In genomic region chr17:82978765-82979349, GRCh38 we compare ENCODE assay signal across 14 cellular contexts.
A peak's percentile ranks its signal among the peaks of the same experiment; 100 is the strongest.
DNase-seq lines count a peak whose midpoint lies in the region; ATAC-seq, FAIRE-seq and TF ChIP-seq lines count a peak whose summit lies in the region.
"Had no signal": no experiment of that assay in that cellular context is flagged by ENCODE, and none has a peak within 500 bp of the region (broad histone marks: within the 10 kb centered on the region; RNA-seq: fewer than 3 reads in every experiment).

No MANE protein-coding gene starts in this region.

- H3K9me3 Mint-ChIP-seq in activated naive CD4-positive, alpha-beta T cell treated with anti-CD3 and anti-CD28 coated beads for 36 hours, result no peaks in the 10 kb centered on the region
- peaks cover 2% of the 10 kb centered on the region in 2 donors for H3K9me3 Mint-ChIP-seq in stimulated activated naive B cell treated with anti-CD40 and anti-IgM and Interleukin-4, amounts not matched to agents 10 μg/mL and 1 μg/mL and 100 μg/mL, for 72 hours

- BruUV-seq in GM12878 (replicated peaks; lab: Mats Ljungman, UMichigan), result no TSS peak

- H3K9me3 ChIP-seq in GM12878 (replicated peaks; ENCODE audit: control insufficient read depth, insufficient read depth, low read length), result no peaks in the 10 kb centered on the region
- H3K9me3 ChIP-seq: thoracic aorta had no signal

- H3K9ac ChIP-seq in GM12878 (ENCODE audit: control insufficient read depth, insufficient read depth, low read length), result no peak overlapping the region

- H3K36me3 ChIP-seq in GM12878 (ENCODE audit: control insufficient read depth in 2 of 2, insufficient read depth in 2 of 2, low read length in 1 of 2), result no peaks in the 10 kb centered on the region
- H3K36me3 ChIP-seq: thoracic aorta had no signal

- POLR2A ChIA-PET in GM12878 (lab: Charles Lee), result interaction anchor here (1.1 kb wide), 1 partner anchor 220 kb away, joined by 4 read pairs; no protein-coding TSS in a partner anchor

- peak; percentile 79 for FAIRE-seq in GM12878 (lab: Jason Lieb, UNC)
- FAIRE-seq: islet of Langerhans had no signal

- in situ Hi-C loops in GM12878 (cut with MboI), result no loop called here

- peaks cover 17% of the 10 kb centered on the region for H3K4me1 Mint-ChIP-seq in activated naive CD4-positive, alpha-beta T cell treated with anti-CD3 and anti-CD28 coated beads for 36 hours (ENCODE audit: low read depth)
- H3K4me1 Mint-ChIP-seq in stimulated activated naive B cell treated with anti-CD40 and anti-IgM and Interleukin-4, amounts not matched to agents 10 μg/mL and 1 μg/mL and 100 μg/mL, for 72 hours, result peaks cover 20 to 31% of the 10 kb centered on the region in 2 donors

- peak overlapping the region; percentile 60; the same call in 1 of the 2 replicates for H3K4me2 ChIP-seq in GM12878 (ENCODE audit: control insufficient read depth, insufficient read depth)

- no peaks in the 10 kb centered on the region for H4K20me1 ChIP-seq in GM12878 (ENCODE audit: control insufficient read depth, insufficient read depth)

- no peaks in the 10 kb centered on the region for H3K27me3 Mint-ChIP-seq in activated naive CD4-positive, alpha-beta T cell treated with anti-CD3 and anti-CD28 coated beads for 36 hours (ENCODE audit: low read depth)
- no peaks in the 10 kb centered on the region for H3K27me3 Mint-ChIP-seq in stimulated activated naive B cell treated with anti-CD40 and anti-IgM and Interleukin-4, amounts not matched to agents 10 μg/mL and 1 μg/mL and 100 μg/mL, for 72 hours

- H2AFZ ChIP-seq in GM12878 (ENCODE audit: control insufficient read depth, low read depth, low read length), result peak overlapping the region; percentile 23; the same call in 1 of the 2 replicates

- no peak overlapping the region for H3K4me3 Mint-ChIP-seq in activated naive CD4-positive, alpha-beta T cell treated with anti-CD3 and anti-CD28 coated beads for 36 hours
- peak overlapping the region; percentile 6 to 11 for H3K4me3 Mint-ChIP-seq in stimulated activated naive B cell treated with anti-CD40 and anti-IgM and Interleukin-4, amounts not matched to agents 10 μg/mL and 1 μg/mL and 100 μg/mL, for 72 hours

- no peak for TF ChIP-seq EP300 in GM12878 (IDR thresholded peaks at IDR 0.05; ENCODE audit: borderline replicate concordance in 1 of 2, control insufficient read depth in 1 of 2, low read depth in 2 of 2, low read length in 2 of 2)

- no peak overlapping the region for H3K4me3 ChIP-seq in GM12878
- H3K4me3 ChIP-seq: thoracic aorta had no signal

- no peak for TF ChIP-seq POLR2A in GM12878 (IDR thresholded peaks at IDR 0.05; ENCODE audit: low read depth, low read length)

- H3K27ac Mint-ChIP-seq in activated naive CD4-positive, alpha-beta T cell treated with anti-CD3 and anti-CD28 coated beads for 36 hours, result peak overlapping the region; percentile 32
- peak overlapping the region; percentile 28 for H3K27ac Mint-ChIP-seq in stimulated activated naive B cell treated with anti-CD40 and anti-IgM and Interleukin-4, amounts not matched to agents 10 μg/mL and 1 μg/mL and 100 μg/mL, for 72 hours

- RAD21 ChIA-PET in GM12878 (lab: Charles Lee; ENCODE audit: unreplicated experiment), result no interaction called here

- H3K4me1 ChIP-seq in GM12878 (ENCODE audit: control insufficient read depth, insufficient read depth, low read length), result peaks cover 12% of the 10 kb centered on the region

- H3K27me3 ChIP-seq in GM12878 (replicated peaks in 1 of 2; ENCODE audit: control insufficient read depth in 2 of 2, insufficient read depth in 2 of 2, low read length in 1 of 2), result no peaks in the 10 kb centered on the region

- TF ChIP-seq CTCF in GM12878 (IDR thresholded peaks at IDR 0.05 in 2 of 3, conservative IDR thresholded peaks at IDR 0.05 in 1 of 3; ENCODE audit: control insufficient read depth in 2 of 3, extremely low read depth in 1 of 3, insufficient read depth in 1 of 3, low read depth in 3 of 3, low read length in 3 of 3), result no peak
- no peak for TF ChIP-seq CTCF in omental fat pad (IDR thresholded peaks at IDR 0.05)

- no peaks in the 10 kb centered on the region for H3K79me2 ChIP-seq in GM12878 (ENCODE audit: control insufficient read depth, insufficient read depth, low read length)

- peak; percentile 43 for DNase-seq in activated naive CD4-positive, alpha-beta T cell treated with anti-CD3 and anti-CD28 coated beads for 36 hours
- DNase-seq in activated naive CD4-positive, alpha-beta T cell treated with Interleukin-2 at 50 U/mL for 16 hours, result no peak
- peak; percentile 80 for DNase-seq in NOMO-1 treated with dmso at 0.1 percent for 144 hours (lab: John Stamatoyannopoulos, UW; ENCODE audit: unreplicated experiment)
- peak; percentile 33 for DNase-seq in GM12878 (ENCODE audit: low read depth, low spot score)
- no peak for DNase-seq in stimulated activated naive B cell treated with anti-CD40 and anti-IgM and Interleukin-4, amounts not matched to agents 10 μg/mL and 1 μg/mL and 100 μg/mL, for 72 hours
- no peak for DNase-seq in NCI-H2171 (lab: John Stamatoyannopoulos, UW)
- DNase-seq in omental fat pad (ENCODE audit: low spot score), result no peak
- no peak for DNase-seq in NCI-H2081 (lab: John Stamatoyannopoulos, UW)
- DNase-seq: activated CD8-positive, alpha-beta memory T cell treated with anti-CD3 and anti-CD28 coated beads for 24 hours; NCI-H2081 treated with DMSO at 0.1 percent for 48 hours; occipital lobe; stimulated activated CD4-positive, alpha-beta T cell treated with anti-CD3 and anti-CD28 coated beads, Interleukin-2, amount 100 ng/mL, for 48 hours had no signal

- 0 out of 2 replicates have a peak overlapping the region, but pooled peaks have one; percentile 24 for H3K27ac ChIP-seq in GM12878 (ENCODE audit: control insufficient read depth, insufficient read depth)
- H3K27ac ChIP-seq: thoracic aorta had no signal

- 8% methylated on average over 3 of the region's 3 CpGs for WGBS in GM12878 (ENCODE audit: insufficient coverage, insufficient replicate concordance, low lambda C conversion rate, missing lambda C conversion rate)

- ATAC-seq in GM12878, result peak; percentile 76
- peak; percentile 82 to 83 for ATAC-seq in stimulated activated naive B cell treated with anti-CD40 and anti-IgM and Interleukin-4, amounts not matched to agents 10 μg/mL and 1 μg/mL and 100 μg/mL, for 72 hours (replicated peaks)
- ATAC-seq in omental fat pad (ENCODE audit: low FRiP score), result no peak

- TF ChIP-seq RAD21 in GM12878 (IDR thresholded peaks at IDR 0.05; ENCODE audit: insufficient read depth, low read depth, low read length), result no peak

- CTCF ChIA-PET in activated naive CD4-positive, alpha-beta T cell treated with anti-CD3 and anti-CD28 coated beads for 36 hours (lab: Charles Lee), result no interaction called here
- CTCF ChIA-PET in GM12878 (lab: Yijun Ruan, JAX), result no interaction called here

- intact Hi-C loops in activated naive CD4-positive, alpha-beta T cell treated with anti-CD3 and anti-CD28 coated beads for 36 hours (cut with micrococcal nuclease), result no loop called here
- intact Hi-C loops in GM12878 (cut with micrococcal nuclease; ENCODE audit: unreplicated experiment), result no loop called here

- SMC1A ChIA-PET in GM12878 (lab: Charles Lee; ENCODE audit: uncharacterized antibody, unreplicated experiment), result interaction anchor here (1.2 kb wide), 1 partner anchor 628 kb away, joined by 3 read pairs; no protein-coding TSS in a partner anchor

- peaks cover 4% of the 10 kb centered on the region for H3K36me3 Mint-ChIP-seq in activated naive CD4-positive, alpha-beta T cell treated with anti-CD3 and anti-CD28 coated beads for 36 hours (ENCODE audit: low read depth)
- H3K36me3 Mint-ChIP-seq in stimulated activated naive B cell treated with anti-CD40 and anti-IgM and Interleukin-4, amounts not matched to agents 10 μg/mL and 1 μg/mL and 100 μg/mL, for 72 hours, result peaks cover 0 to 14% of the 10 kb centered on the region in 2 donors

TF ChIP-seq in GM12878, 131 proteins besides CTCF, POLR2A, EP300 and RAD21 (continues in another document):
- no peak for TF ChIP-seq BHLHE40 (IDR thresholded peaks at IDR 0.05; ENCODE audit: borderline replicate concordance in 1 of 2, low read depth in 2 of 2, low read length in 1 of 2)
- peak; percentile 81 for TF ChIP-seq JUNB (IDR thresholded peaks at IDR 0.05)
- peak; percentile 60; the same call in 1 of the 2 replicates for TF ChIP-seq SPI1 (IDR thresholded peaks at IDR 0.05; ENCODE audit: borderline replicate concordance, insufficient read depth, low read depth, low read length)
- no peak for TF ChIP-seq NRF1 (conservative IDR thresholded peaks at IDR 0.05; ENCODE audit: low read depth, low read length)
- TF ChIP-seq MTA2 (IDR thresholded peaks at IDR 0.05; ENCODE audit: low read depth), result peak; percentile 47; the same call in 1 of the 2 replicates
- TF ChIP-seq SREBF1 (IDR thresholded peaks at IDR 0.05; ENCODE audit: low read length), result no peak
- no peak for TF ChIP-seq TBL1XR1 (IDR thresholded peaks at IDR 0.05; ENCODE audit: low read depth, low read length)
- peak; percentile 91 for TF ChIP-seq RUNX3 (IDR thresholded peaks at IDR 0.05; ENCODE audit: low read length)
- no peak for TF ChIP-seq HDGF (IDR thresholded peaks at IDR 0.05)
- TF ChIP-seq KDM1A (IDR thresholded peaks at IDR 0.05; ENCODE audit: borderline replicate concordance), result no peak
- no peak for TF ChIP-seq LARP7 (IDR thresholded peaks at IDR 0.05)
- TF ChIP-seq NBN (IDR thresholded peaks at IDR 0.05), result 0 out of 2 replicates have a peak, but pooled peaks have one; percentile 29
- TF ChIP-seq, protein P1, sequence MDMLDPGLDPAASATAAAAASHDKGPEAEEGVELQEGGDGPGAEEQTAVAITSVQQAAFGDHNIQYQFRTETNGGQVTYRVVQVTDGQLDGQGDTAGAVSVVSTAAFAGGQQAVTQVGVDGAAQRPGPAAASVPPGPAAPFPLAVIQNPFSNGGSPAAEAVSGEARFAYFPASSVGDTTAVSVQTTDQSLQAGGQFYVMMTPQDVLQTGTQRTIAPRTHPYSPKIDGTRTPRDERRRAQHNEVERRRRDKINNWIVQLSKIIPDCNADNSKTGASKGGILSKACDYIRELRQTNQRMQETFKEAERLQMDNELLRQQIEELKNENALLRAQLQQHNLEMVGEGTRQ (IDR thresholded peaks at IDR 0.05; ENCODE audit: borderline replicate concordance, low read depth, low read length), result no peak
- peak; percentile 52; the same call in 1 of the 2 replicates for TF ChIP-seq NFIC (IDR thresholded peaks at IDR 0.05; ENCODE audit: low read depth, low read length)

Comparison
In these comparisons a context has a peak if more than half of its experiments do, and no peak if none do; other contexts are left out.
1. DNase-seq: peak in activated naive CD4-positive, alpha-beta T cell treated with anti-CD3 and anti-CD28 coated beads for 36 hours (single experiment), NOMO-1 treated with dmso at 0.1 percent for 144 hours (single experiment) and GM12878 (single experiment); none in activated naive CD4-positive, alpha-beta T cell treated with Interleukin-2 at 50 U/mL for 16 hours (single experiment), stimulated activated naive B cell treated with anti-CD40 and anti-IgM and Interleukin-4, amounts not matched to agents 10 μg/mL and 1 μg/mL and 100 μg/mL, for 72 hours (single experiment), NCI-H2171 (single experiment), omental fat pad (single experiment) and NCI-H2081 (0 of 2).